1 cellular context compared by ENCODE assay signal in genomic region chr15:58627706-58628105, GRCh38.
TF ChIP-seq lines count a peak whose summit lies in the region.

No MANE protein-coding gene starts in this region.

TF ChIP-seq in WTC11, 78 proteins besides CTCF, POLR2A, EP300 and RAD21 (continued from another document):
- TF ChIP-seq PREB (CRISPR knock-in tag; IDR thresholded peaks at IDR 0.05; ENCODE audit: borderline replicate concordance): no peak
- TF ChIP-seq EMX1 (CRISPR knock-in tag; IDR thresholded peaks at IDR 0.05): no peak
- TF ChIP-seq MXD4 (CRISPR knock-in tag; IDR thresholded peaks at IDR 0.05; ENCODE audit: borderline replicate concordance): no peak
- no peak for TF ChIP-seq ATF3 (CRISPR knock-in tag; conservative IDR thresholded peaks at IDR 0.05)
- TF ChIP-seq GTF2I (CRISPR knock-in tag; conservative IDR thresholded peaks at IDR 0.05): no peak
- TF ChIP-seq E2F5 (CRISPR knock-in tag; IDR thresholded peaks at IDR 0.05): no peak
- TF ChIP-seq ZNF532 (CRISPR knock-in tag; IDR thresholded peaks at IDR 0.05; ENCODE audit: borderline replicate concordance): no peak
